14 cellular contexts compared by ENCODE assay signal in the genomic region with DNA sequence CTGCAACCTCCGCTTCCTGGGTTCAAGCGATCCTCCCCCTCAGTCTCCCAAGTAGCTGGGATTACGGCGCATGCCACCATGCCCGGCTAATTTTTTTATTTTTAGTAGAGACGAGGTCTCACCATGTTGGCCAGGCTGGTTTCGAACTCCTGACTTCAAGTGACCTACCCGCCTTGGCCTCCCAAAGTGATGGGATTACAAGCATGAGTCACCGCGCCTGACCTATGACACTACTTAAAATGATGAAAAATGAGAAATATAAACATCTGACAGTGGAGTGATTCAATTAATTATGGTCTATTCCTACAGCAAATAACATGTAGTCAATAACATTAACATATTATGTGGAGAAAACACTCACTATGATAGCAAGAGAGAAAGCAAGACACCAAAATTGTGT. TPM values are rescaled to one million over a fixed set of nuclear protein-coding genes. Genes with fewer than 3 reads are reported as not detected.
DNase-seq lines count a peak whose midpoint lies in the region; ATAC-seq and TF ChIP-seq lines count a peak whose summit lies in the region.
"Had no signal": no experiment of that assay in that cellular context is flagged by ENCODE, and none has a peak within 500 bp of the region (broad histone marks: within the 10 kb centered on the region; RNA-seq: fewer than 3 reads in every experiment).

No MANE protein-coding gene starts in this region.

- H3K79me2 ChIP-seq in hepatocyte, result peaks cover 36% of the 10 kb centered on the region

- H4K20me1 ChIP-seq in hepatocyte (ENCODE audit: insufficient read depth, poor library complexity, severe bottlenecking), result peaks cover 6% of the 10 kb centered on the region

- no peaks in the 10 kb centered on the region for H3K27me3 ChIP-seq in CD4-positive, CD25-positive, alpha-beta regulatory T cell (ENCODE audit: control insufficient read depth, insufficient read depth, low read length)
- no peaks in the 10 kb centered on the region for H3K27me3 ChIP-seq in hepatocyte
- H3K27me3 ChIP-seq: MG63, ovary had no signal

- H3K27ac Mint-ChIP-seq in CD4-positive, CD25-positive, alpha-beta regulatory T cell, result peak overlapping the region in 1 of 3 donors; percentile 31
- H3K27ac Mint-ChIP-seq in Calu3 (ENCODE audit: unreplicated experiment) (peak overlapping the region; percentile 23), WTC11 (peak overlapping the region; percentile 63; the same call in 1 of the 2 replicates)
- H3K27ac Mint-ChIP-seq: dendritic cell treated with granulocyte-macrophage colony-stimulating factor and Interleukin-4, amounts not matched to agents 40 ng/mL and 50 ng/mL, for 4 days had no signal

- H3K4me3 Mint-ChIP-seq in CD4-positive, CD25-positive, alpha-beta regulatory T cell, result peak overlapping the region; percentile 75 to 94 (median 90)
- H3K4me3 Mint-ChIP-seq in Calu3 (ENCODE audit: low read depth, unreplicated experiment) (no peak overlapping the region), WTC11 (peak overlapping the region; percentile 24; the same call in 1 of the 2 replicates)
- H3K4me3 Mint-ChIP-seq: dendritic cell treated with granulocyte-macrophage colony-stimulating factor and Interleukin-4, amounts not matched to agents 40 ng/mL and 50 ng/mL, for 4 days had no signal

- H3K9me2 ChIP-seq in hepatocyte (replicated peaks; ENCODE audit: insufficient read depth), result no peaks in the 10 kb centered on the region

- H3K36me3 Mint-ChIP-seq in CD4-positive, CD25-positive, alpha-beta regulatory T cell, result peaks cover 8% of the 10 kb centered on the region
- H3K36me3 Mint-ChIP-seq in Calu3 (ENCODE audit: insufficient read depth, unreplicated experiment) (peaks cover 71% of the 10 kb centered on the region), WTC11 (peaks cover 36% of the 10 kb centered on the region)

- H2AFZ ChIP-seq in hepatocyte, result no peak overlapping the region

- H3K4me1 Mint-ChIP-seq in CD4-positive, CD25-positive, alpha-beta regulatory T cell, result peaks cover 0 to 52% (median 30%) of the 10 kb centered on the region in 4 donors
- H3K4me1 Mint-ChIP-seq in Calu3 (ENCODE audit: low read depth, unreplicated experiment) (peaks cover 25% of the 10 kb centered on the region), WTC11 (peaks cover 12% of the 10 kb centered on the region)

- CTCF ChIA-PET in Calu3 (lab: Charles Lee) (no interaction called here), WTC11 (lab: Charles Lee) (interaction anchor here (1.1 to 2.1 kb wide), 2 partner anchors 56 to 101 kb away, joined by 3 to 9 read pairs; no protein-coding TSS in a partner anchor)

- peaks cover 34% of the 10 kb centered on the region for H3K4me1 ChIP-seq in CD4-positive, CD25-positive, alpha-beta regulatory T cell (ENCODE audit: control insufficient read depth, insufficient read depth, low read length, poor library complexity, severe bottlenecking)
- peaks cover 8% of the 10 kb centered on the region for H3K4me1 ChIP-seq in hepatocyte (ENCODE audit: insufficient read depth)

- intact Hi-C loops in Calu3 (cut with micrococcal nuclease; ENCODE audit: unreplicated experiment), result no loop called here

- peak overlapping the region; percentile 97 for H3K4me2 ChIP-seq in hepatocyte

- WGBS in hepatocyte (ENCODE audit: low lambda C conversion rate, missing lambda C conversion rate), result 99% methylated on average over 10 of the region's 10 CpGs

- H3K4me3 ChIP-seq in CD4-positive, CD25-positive, alpha-beta regulatory T cell (ENCODE audit: low read depth, low read length), result no peak overlapping the region
- H3K4me3 ChIP-seq in hepatocyte, result no peak overlapping the region
- H3K4me3 ChIP-seq: MG63, ovary had no signal

- no peak for TF ChIP-seq CTCF in Calu3 (IDR thresholded peaks at IDR 0.05; ENCODE audit: unreplicated experiment)
- TF ChIP-seq CTCF in WTC11 (IDR thresholded peaks at IDR 0.05), result no peak
- TF ChIP-seq CTCF in hepatocyte (IDR thresholded peaks at IDR 0.05; ENCODE audit: poor library complexity), result no peak

- no peak overlapping the region for H3K27ac ChIP-seq in CD4-positive, CD25-positive, alpha-beta regulatory T cell (ENCODE audit: insufficient read depth, low read length, poor library complexity, severe bottlenecking)
- no peak overlapping the region for H3K27ac ChIP-seq in hepatocyte
- H3K27ac ChIP-seq: ovary had no signal

- H3K9me3 Mint-ChIP-seq in CD4-positive, CD25-positive, alpha-beta regulatory T cell, result no peaks in the 10 kb centered on the region
- H3K9me3 Mint-ChIP-seq in Calu3 (ENCODE audit: low read depth, unreplicated experiment) (no peaks in the 10 kb centered on the region), WTC11 (no peaks in the 10 kb centered on the region)
- H3K9me3 Mint-ChIP-seq: dendritic cell treated with granulocyte-macrophage colony-stimulating factor and Interleukin-4, amounts not matched to agents 40 ng/mL and 50 ng/mL, for 4 days had no signal

- POLR2A ChIA-PET in WTC11 (lab: Charles Lee), result no interaction called here

- peaks cover 4% of the 10 kb centered on the region for H3K36me3 ChIP-seq in CD4-positive, CD25-positive, alpha-beta regulatory T cell (ENCODE audit: control insufficient read depth, insufficient read depth, low read length)
- H3K36me3 ChIP-seq in hepatocyte (replicated peaks; ENCODE audit: insufficient read depth, low read depth), result no peaks in the 10 kb centered on the region
- H3K36me3 ChIP-seq: ovary had no signal

- no peak for ATAC-seq in CD4-positive, CD25-positive, alpha-beta regulatory T cell (ENCODE audit: low read depth in 2 of 2)
- ATAC-seq in WTC11 (no peak), GM21390 (IDR thresholded peaks at IDR 0.05; ENCODE audit: unreplicated experiment) (no peak), HG03342 (IDR thresholded peaks at IDR 0.05; ENCODE audit: unreplicated experiment) (no peak)

- H3K27me3 Mint-ChIP-seq in CD4-positive, CD25-positive, alpha-beta regulatory T cell, result no peaks in the 10 kb centered on the region
- H3K27me3 Mint-ChIP-seq in Calu3 (ENCODE audit: unreplicated experiment), result no peaks in the 10 kb centered on the region
- no peaks in the 10 kb centered on the region for H3K27me3 Mint-ChIP-seq in WTC11 (ENCODE audit: low read depth)
- H3K27me3 Mint-ChIP-seq: dendritic cell treated with granulocyte-macrophage colony-stimulating factor and Interleukin-4, amounts not matched to agents 40 ng/mL and 50 ng/mL, for 4 days had no signal

- no TSS peak for BruUV-seq in Calu3 (replicated peaks; lab: Mats Ljungman, UMichigan)

- H3K9me3 ChIP-seq in CD4-positive, CD25-positive, alpha-beta regulatory T cell (ENCODE audit: control insufficient read depth in 2 of 2, low read length in 2 of 2), result no peaks in the 10 kb centered on the region
- no peaks in the 10 kb centered on the region for H3K9me3 ChIP-seq in hepatocyte (ENCODE audit: low read depth)
- H3K9me3 ChIP-seq: MG63, ovary had no signal

- DNase-seq in CD4-positive, CD25-positive, alpha-beta regulatory T cell, result no peak
- DNase-seq in Calu3 (no peak), WTC11 (ENCODE audit: low spot score) (no peak), hepatocyte (ENCODE audit: low spot score) (no peak), cerebellum (ENCODE audit: low spot score) (no peak)
- DNase-seq: COR-L47, MG63, NCI-H2081, RPMI8226, T1000 had no signal

TF ChIP-seq in WTC11, 78 proteins besides CTCF, POLR2A, EP300 and RAD21:
- TF ChIP-seq CBFB (CRISPR knock-in tag; IDR thresholded peaks at IDR 0.05; ENCODE audit: low read depth), result no peak
- TF ChIP-seq, protein P1, sequence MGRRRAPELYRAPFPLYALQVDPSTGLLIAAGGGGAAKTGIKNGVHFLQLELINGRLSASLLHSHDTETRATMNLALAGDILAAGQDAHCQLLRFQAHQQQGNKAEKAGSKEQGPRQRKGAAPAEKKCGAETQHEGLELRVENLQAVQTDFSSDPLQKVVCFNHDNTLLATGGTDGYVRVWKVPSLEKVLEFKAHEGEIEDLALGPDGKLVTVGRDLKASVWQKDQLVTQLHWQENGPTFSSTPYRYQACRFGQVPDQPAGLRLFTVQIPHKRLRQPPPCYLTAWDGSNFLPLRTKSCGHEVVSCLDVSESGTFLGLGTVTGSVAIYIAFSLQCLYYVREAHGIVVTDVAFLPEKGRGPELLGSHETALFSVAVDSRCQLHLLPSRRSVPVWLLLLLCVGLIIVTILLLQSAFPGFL (CRISPR knock-in tag; IDR thresholded peaks at IDR 0.05; ENCODE audit: borderline replicate concordance), result no peak
- TF ChIP-seq, protein P2, sequence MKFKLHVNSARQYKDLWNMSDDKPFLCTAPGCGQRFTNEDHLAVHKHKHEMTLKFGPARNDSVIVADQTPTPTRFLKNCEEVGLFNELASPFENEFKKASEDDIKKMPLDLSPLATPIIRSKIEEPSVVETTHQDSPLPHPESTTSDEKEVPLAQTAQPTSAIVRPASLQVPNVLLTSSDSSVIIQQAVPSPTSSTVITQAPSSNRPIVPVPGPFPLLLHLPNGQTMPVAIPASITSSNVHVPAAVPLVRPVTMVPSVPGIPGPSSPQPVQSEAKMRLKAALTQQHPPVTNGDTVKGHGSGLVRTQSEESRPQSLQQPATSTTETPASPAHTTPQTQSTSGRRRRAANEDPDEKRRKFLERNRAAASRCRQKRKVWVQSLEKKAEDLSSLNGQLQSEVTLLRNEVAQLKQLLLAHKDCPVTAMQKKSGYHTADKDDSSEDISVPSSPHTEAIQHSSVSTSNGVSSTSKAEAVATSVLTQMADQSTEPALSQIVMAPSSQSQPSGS (CRISPR knock-in tag; IDR thresholded peaks at IDR 0.05; ENCODE audit: borderline replicate concordance, low read depth), result no peak

RNA-seq across cellular contexts. Expression of a gene that starts 2.2 kb away (rescaled TPM):
- 24.6 TPM for total RNA-seq in CD4-positive, CD25-positive, alpha-beta regulatory T cell
- polyA plus RNA-seq in CD4-positive, CD25-positive, alpha-beta regulatory T cell, result 10 to 100 TPM; 21.4 to 36.6 (median 32.1) TPM
- total RNA-seq in Calu3 (2022) (56.2 and 59.6 TPM in 2 replicates), WTC11 (2021) (44.0 to 50.0 TPM (median 46.1 TPM) in 3 replicates), hepatocyte (15.7 and 19.2 TPM in 2 replicates), cerebellum (17.4 TPM)
- polyA plus RNA-seq in hepatocyte, result 37.8 and 45.0 TPM in 2 replicates

RNA-seq across cellular contexts. Expression of a gene that starts 5.7 kb away (rescaled TPM):
- 6.6 TPM for total RNA-seq in CD4-positive, CD25-positive, alpha-beta regulatory T cell
- polyA plus RNA-seq in CD4-positive, CD25-positive, alpha-beta regulatory T cell, result 1 to 10 TPM in 1 of 4 donors, under 1 TPM in 3; 0.69 to 1.5 (median 0.91) TPM
- total RNA-seq in Calu3 (2022) (94.8 and 96.4 TPM in 2 replicates), WTC11 (2021) (4.4 to 4.7 TPM (median 4.6 TPM) in 3 replicates), hepatocyte (8.2 and 13.3 TPM in 2 replicates), cerebellum (18.9 TPM)
- 10.0 and 11.8 TPM in 2 replicates for polyA plus RNA-seq in hepatocyte

RNA-seq across cellular contexts. Expression of a gene that starts 33.5 kb away (rescaled TPM):
- total RNA-seq in CD4-positive, CD25-positive, alpha-beta regulatory T cell, result 215 TPM
- 1 to 10 TPM; 2.1 to 7.3 (median 2.8) TPM for polyA plus RNA-seq in CD4-positive, CD25-positive, alpha-beta regulatory T cell
- total RNA-seq in Calu3 (2022) (46.8 and 59.1 TPM in 2 replicates), WTC11 (2021) (24.1 to 29.4 TPM (median 26.5 TPM) in 3 replicates), hepatocyte (4.5 and 7.5 TPM in 2 replicates), cerebellum (31.3 TPM)
- 1.2 and 1.6 TPM in 2 replicates for polyA plus RNA-seq in hepatocyte
